ENCODE assay signal across 22 cellular contexts in genomic region chr3:126870608-126871210, GRCh38.
DNase-seq lines count a peak whose midpoint lies in the region; ATAC-seq and TF ChIP-seq lines count a peak whose summit lies in the region.
"Had no signal": no experiment of that assay in that cellular context is flagged by ENCODE, and none has a peak within 500 bp of the region (broad histone marks: within the 10 kb centered on the region; RNA-seq: fewer than 3 reads in every experiment).

No MANE protein-coding gene starts in this region.

- H3K9me1 ChIP-seq in IMR-90 (ENCODE audit: insufficient read depth, low read length), result peaks cover 3% of the 10 kb centered on the region; the same call in 1 of the 2 replicates

- H3K9ac ChIP-seq in IMR-90 (ENCODE audit: low read depth, low read length), result no peak overlapping the region
- H3K9ac ChIP-seq in subcutaneous abdominal adipose tissue (ENCODE audit: low read length in 5 of 5), result peak overlapping the region in 1 of 5 donors; percentile 12
- H3K9ac ChIP-seq in mesendoderm (ENCODE audit: low read length), result no peak overlapping the region

- H3K27me3 ChIP-seq in IMR-90 (ENCODE audit: control insufficient read depth, insufficient read depth, low read length) (no peaks in the 10 kb centered on the region), dorsolateral prefrontal cortex (no peaks in the 10 kb centered on the region), subcutaneous abdominal adipose tissue (ENCODE audit: control insufficient read depth in 5 of 5, insufficient read depth in 4 of 5, low read length in 5 of 5) (no peaks in the 10 kb centered on the region), mesendoderm (ENCODE audit: insufficient read depth, low read length, poor library complexity) (no peaks in the 10 kb centered on the region)
- H3K27me3 ChIP-seq: adrenal gland had no signal

- H3K27ac ChIP-seq in IMR-90 (ENCODE audit: insufficient read depth, low read length) (no peak overlapping the region), dorsolateral prefrontal cortex (peak overlapping the region in 34 of 59 donors; percentile 3 to 83 (median 52)), subcutaneous abdominal adipose tissue (ENCODE audit: low read depth, low read length) (peak overlapping the region; percentile 74), RWPE1 (no peak overlapping the region), mesendoderm (ENCODE audit: low read depth, low read length) (no peak overlapping the region)
- H3K27ac ChIP-seq: adrenal gland had no signal

- no peak overlapping the region for H2AK9ac ChIP-seq in IMR-90 (replicated peaks; ENCODE audit: low read depth, low read length, poor library complexity)

- H4K5ac ChIP-seq in IMR-90 (ENCODE audit: low read depth, low read length) (no peak overlapping the region), mesendoderm (ENCODE audit: low read length) (no peak overlapping the region)

- H3K4me1 ChIP-seq in IMR-90 (ENCODE audit: control insufficient read depth, insufficient read depth, low read length) (no peaks in the 10 kb centered on the region), subcutaneous abdominal adipose tissue (ENCODE audit: control insufficient read depth in 5 of 5, insufficient read depth in 5 of 5, low read length in 5 of 5) (peaks cover 0 to 8% (median 6%) of the 10 kb centered on the region in 5 donors), mesendoderm (ENCODE audit: control insufficient read depth, low read depth, low read length) (no peaks in the 10 kb centered on the region)
- H3K4me1 ChIP-seq: adrenal gland had no signal

- no peaks in the 10 kb centered on the region for H3K79me2 ChIP-seq in mesendoderm (ENCODE audit: control insufficient read depth, insufficient read depth, low read length)

- H2BK20ac ChIP-seq in IMR-90 (ENCODE audit: low read depth, low read length), result no peak overlapping the region

- H3K36me3 ChIP-seq in IMR-90 (ENCODE audit: control insufficient read depth, insufficient read depth, low read length) (no peaks in the 10 kb centered on the region), subcutaneous abdominal adipose tissue (ENCODE audit: control insufficient read depth in 5 of 5, insufficient read depth in 5 of 5, low read length in 5 of 5) (no peaks in the 10 kb centered on the region), mesendoderm (ENCODE audit: control insufficient read depth, insufficient read depth, low read length) (no peaks in the 10 kb centered on the region)
- H3K36me3 ChIP-seq: adrenal gland had no signal

- POLR2A ChIA-PET in IMR-90 (lab: Charles Lee; ENCODE audit: unreplicated experiment) (no interaction called here), RWPE1 (lab: Yijun Ruan, JAX; ENCODE audit: low non-redundant PET) (no interaction called here)

- intact Hi-C loops in IMR-90 (cut with micrococcal nuclease), result no loop called here
- intact Hi-C loops in dorsolateral prefrontal cortex (cut with DNase I), result no loop called here

- no peak overlapping the region for H2AFZ ChIP-seq in IMR-90 (replicated peaks; ENCODE audit: low read length, poor library complexity)

- no peak overlapping the region for H3K4ac ChIP-seq in IMR-90 (ENCODE audit: low read depth, low read length)
- no peak overlapping the region for H3K4ac ChIP-seq in mesendoderm (ENCODE audit: low read depth, low read length)

- no peak overlapping the region for H3K14ac ChIP-seq in IMR-90 (replicated peaks; ENCODE audit: low read depth, low read length)

- no peak overlapping the region for H3K23ac ChIP-seq in IMR-90 (ENCODE audit: low read depth, low read length)
- H3K23ac ChIP-seq in mesendoderm (ENCODE audit: low read length), result no peak overlapping the region

- H3K56ac ChIP-seq in IMR-90 (ENCODE audit: extremely low read depth, insufficient read depth, low read length) (no peak overlapping the region), mesendoderm (ENCODE audit: low read length) (no peak overlapping the region)

- H3K9me3 ChIP-seq in IMR-90 (ENCODE audit: control insufficient read depth, insufficient read depth, low read length) (no peaks in the 10 kb centered on the region), subcutaneous abdominal adipose tissue (ENCODE audit: control insufficient read depth in 5 of 5, low read length in 5 of 5) (no peaks in the 10 kb centered on the region)
- H3K9me3 ChIP-seq: adrenal gland had no signal

- in situ Hi-C loops in IMR-90 (cut with MboI; ENCODE audit: low sequenced_read_pairs), result no loop called here

- CTCF ChIA-PET in IMR-90 (lab: Yijun Ruan, JAX) (no interaction called here), RWPE1 (lab: Yijun Ruan, JAX) (no interaction called here)

- H3K79me1 ChIP-seq in IMR-90 (ENCODE audit: low read depth in 1 of 2, low read length in 2 of 2) (no peaks in the 10 kb centered on the region; a peak in 1 of 4 replicates), mesendoderm (ENCODE audit: low read length) (no peaks in the 10 kb centered on the region)

- H2BK5ac ChIP-seq in IMR-90 (ENCODE audit: low read depth, low read length, poor library complexity, severe bottlenecking), result no peak overlapping the region
- H2BK5ac ChIP-seq in mesendoderm (ENCODE audit: low read length), result no peak overlapping the region

- no peak overlapping the region for H3K4me3 ChIP-seq in IMR-90 (ENCODE audit: insufficient read depth, low read depth, low read length)
- H3K4me3 ChIP-seq in dorsolateral prefrontal cortex, result no peak overlapping the region
- H3K4me3 ChIP-seq in subcutaneous abdominal adipose tissue (ENCODE audit: low read depth in 1 of 5, low read length in 5 of 5), result no peak overlapping the region
- no peak overlapping the region for H3K4me3 ChIP-seq in mesendoderm (ENCODE audit: low read length)
- H3K4me3 ChIP-seq: adrenal gland had no signal

- H2BK15ac ChIP-seq in IMR-90 (ENCODE audit: low read depth, low read length), result no peak overlapping the region
- H2BK15ac ChIP-seq in mesendoderm (replicated peaks; ENCODE audit: low read depth), result no peak overlapping the region

- H3K18ac ChIP-seq in IMR-90 (ENCODE audit: low read depth, low read length) (no peak overlapping the region), mesendoderm (ENCODE audit: low read length) (no peak overlapping the region)

- TF ChIP-seq POLR2A in IMR-90 (IDR thresholded peaks at IDR 0.05; ENCODE audit: low read depth, low read length), result no peak

- no peak for TF ChIP-seq RAD21 in IMR-90 (IDR thresholded peaks at IDR 0.05; ENCODE audit: low read length)

- no peak overlapping the region for H4K91ac ChIP-seq in IMR-90 (ENCODE audit: insufficient read depth, low read depth, low read length)

- no peak overlapping the region for H2AK5ac ChIP-seq in IMR-90 (ENCODE audit: low read depth, low read length)
- H2AK5ac ChIP-seq in mesendoderm (ENCODE audit: low read length), result no peak overlapping the region

- H3K4me2 ChIP-seq in IMR-90 (ENCODE audit: low read depth, low read length) (no peak overlapping the region), mesendoderm (ENCODE audit: low read length) (no peak overlapping the region)

- peak; percentile 40 for DNase-seq in IMR-90
- DNase-seq in dorsolateral prefrontal cortex, result peak in 3 of 10 donors; percentile 34 to 68 (median 41)
- peak; percentile 27 for DNase-seq in medulla oblongata (ENCODE audit: extremely low spot score)
- no peak for DNase-seq in retina
- no peak for DNase-seq in RWPE1 (ENCODE audit: low spot score)
- DNase-seq in mesendoderm, result no peak
- DNase-seq: activated CD4-positive, CD25-positive, alpha-beta regulatory T cell; activated CD8-positive, alpha-beta T cell treated with anti-CD3 and anti-CD28 coated beads for 36 hours; activated gamma-delta T cell; activated T-cell treated with anti-CD3 and anti-CD28 coated beads for 4 hours; adrenal gland; CD4-positive, CD25-positive, alpha-beta regulatory T cell; central memory CD4-positive, alpha-beta T cell; foreskin melanocyte; naive B cell; NCI-H1417 treated with DMSO at 0.1 percent for 48 hours; NCI-H2107; NCI-H524; right cardiac atrium; stimulated activated CD8-positive, alpha-beta memory T cell treated with anti-CD3 and anti-CD28 coated beads, Interleukin-4, amount 100 ng/mL, for 48 hours; T-helper 9 cell had no signal

- no peak for TF ChIP-seq CTCF in IMR-90 (conservative IDR thresholded peaks at IDR 0.05; ENCODE audit: low read depth, low read length)
- TF ChIP-seq CTCF in dorsolateral prefrontal cortex (IDR thresholded peaks at IDR 0.05 in 54 of 56, conservative IDR thresholded peaks at IDR 0.05 in 2 of 56; ENCODE audit: low read depth in 1 of 56, partially characterized antibody in 56 of 56), result no peak
- no peak for TF ChIP-seq CTCF in RWPE1 (conservative IDR thresholded peaks at IDR 0.05; ENCODE audit: low read depth)

- no peak for ATAC-seq in IMR-90 (ENCODE audit: low read depth)
- ATAC-seq: activated CD8-positive, alpha-beta T cell treated with anti-CD3 and anti-CD28 coated beads for 36 hours had no signal

- no peak overlapping the region for H4K8ac ChIP-seq in IMR-90 (ENCODE audit: low read depth in 2 of 2, low read length in 2 of 2)
- H4K8ac ChIP-seq in mesendoderm (ENCODE audit: low read depth, low read length), result no peak overlapping the region

- no peaks in the 10 kb centered on the region for H4K20me1 ChIP-seq in IMR-90 (ENCODE audit: insufficient read depth, low read length)

- dilution Hi-C loops in IMR-90 (cut with HindIII; ENCODE audit: low sequenced_read_pairs, unreplicated experiment), result no loop called here

- BruUV-seq in IMR-90 (replicated peaks; lab: Mats Ljungman, UMichigan), result no TSS peak

- WGBS in IMR-90 (ENCODE audit: extremely low coverage in 2 of 2, insufficient read length in 1 of 2), 2 experiments, result 100% methylated on average over 1 of the region's 9 CpGs; no CpG with 5 or more reads in 1 of the 2 experiments
- WGBS in mesendoderm (ENCODE audit: extremely low coverage, insufficient coverage, low lambda C conversion rate), result no CpG with 5 or more reads among the region's 9 CpGs

- H2BK120ac ChIP-seq in IMR-90 (ENCODE audit: low read depth, low read length) (no peak overlapping the region), mesendoderm (ENCODE audit: low read depth, low read length) (no peak overlapping the region)

TF ChIP-seq in IMR-90, 13 proteins besides CTCF, POLR2A, EP300 and RAD21:
- TF ChIP-seq MAZ (IDR thresholded peaks at IDR 0.05; ENCODE audit: borderline replicate concordance, low read depth, low read length) (no peak), RFX5 (IDR thresholded peaks at IDR 0.05; ENCODE audit: low read depth, low read length) (no peak), MXI1 (IDR thresholded peaks at IDR 0.05; ENCODE audit: borderline replicate concordance, low read depth, low read length) (no peak), CHD1 (IDR thresholded peaks at IDR 0.05; ENCODE audit: low read depth, low read length) (no peak), USF2 (IDR thresholded peaks at IDR 0.05; ENCODE audit: low read depth, low read length) (no peak)

Comparison
In these comparisons a context has a peak if more than half of its experiments do, and no peak if none do; other contexts are left out.
1. DNase-seq: peak in IMR-90 (single experiment) and medulla oblongata (single experiment); none in retina (single experiment), RWPE1 (single experiment) and mesendoderm (single experiment).
2. H3K27ac ChIP-seq: peak in dorsolateral prefrontal cortex (34 of 59) and subcutaneous abdominal adipose tissue (single experiment); none in IMR-90 (single experiment), RWPE1 (single experiment) and mesendoderm (single experiment).